Comparison of ENCODE assay signal across 8 cellular contexts in genomic region chr17:35578195-35578928, GRCh38. TPM values are rescaled to one million over a fixed set of nuclear protein-coding genes. Genes with fewer than 3 reads are reported as not detected.
DNase-seq lines count a peak whose midpoint lies in the region; ATAC-seq, FAIRE-seq and TF ChIP-seq lines count a peak whose summit lies in the region.

Gene PEX12, minus strand, starts transcription at chr17:35578571. Its CDS starts 550 bp downstream, at chr17:35578021.

- H3K27ac ChIP-seq in ACC112 (ENCODE audit: low read depth, low read length) (peak within 1 kb of the TSS; percentile 34), keratinocyte (ENCODE audit: control insufficient read depth, insufficient read depth, low read length) (peak within 1 kb of the TSS; percentile 83)

- H4K20me1 ChIP-seq in keratinocyte (ENCODE audit: control insufficient read depth, extremely low read depth, insufficient read depth, low read length) = no peaks in the 10 kb centered on the region

- H2AFZ ChIP-seq in ACC112 (ENCODE audit: low read length, unreplicated experiment) = peak within 1 kb of the TSS; percentile 89
- H2AFZ ChIP-seq in keratinocyte (ENCODE audit: control insufficient read depth, low read length) = peak within 1 kb of the TSS; percentile 96

- H3K27me3 ChIP-seq in ACC112 (ENCODE audit: insufficient read depth, low read length) (no peaks in the 10 kb centered on the region), keratinocyte (ENCODE audit: control insufficient read depth, extremely low read depth, insufficient read depth, low read length) (no peaks in the 10 kb centered on the region)

- in situ Hi-C loops in GM18951 (cut with MboI; ENCODE audit: low sequenced_read_pairs, unreplicated experiment) = no loop called here

- H3K4me3 ChIP-seq in ACC112 (ENCODE audit: low read depth, low read length) (peak within 1 kb of the TSS; percentile 81), keratinocyte (ENCODE audit: control insufficient read depth in 2 of 3, extremely low read depth in 1 of 3, insufficient read depth in 2 of 3, low read depth in 1 of 3, low read length in 3 of 3) (peak within 1 kb of the TSS; percentile 73 to 97 (median 78))

- peak; percentile 84 for ATAC-seq in HG03280 (IDR thresholded peaks at IDR 0.05; ENCODE audit: unreplicated experiment)

- peak within 1 kb of the TSS; percentile 84 for H3K9ac ChIP-seq in keratinocyte (ENCODE audit: control insufficient read depth, extremely low read depth, insufficient read depth, low read length)

- peak; percentile 87 for TF ChIP-seq POLR2A in GM18951 (IDR thresholded peaks at IDR 0.05; ENCODE audit: extremely low read depth, insufficient read depth, insufficient read length)

- FAIRE-seq in keratinocyte (lab: Jason Lieb, UNC) = peak; percentile 75

- DNase-seq in NCI-H345 treated with DMSO at 0.1 percent for 48 hours (lab: John Stamatoyannopoulos, UW; ENCODE audit: unreplicated experiment) = peak; percentile 82
- peak; percentile 83 for DNase-seq in activated CD4-positive, CD25-positive, alpha-beta regulatory T cell treated with anti-CD3 and anti-CD28 coated beads, Interleukin-2, amount 50 U/mL, for 16 hours (ENCODE audit: low read depth, low spot score)
- DNase-seq in cerebellar nuclear complex (lab: John Stamatoyannopoulos, UW) = peak; percentile 56 to 88
- no peak for DNase-seq in keratinocyte (ENCODE audit: low read depth, low spot score)
- peak; percentile 76 to 79 (median 78) for DNase-seq in stimulated activated CD4-positive, alpha-beta T cell treated with anti-CD3 and anti-CD28 coated beads, Interleukin-12 subunit alpha, Interleukin-12 subunit beta, amount 100 ng/mL, for 48 hours (ENCODE audit: low read depth in 2 of 3, low spot score in 1 of 3)

- H3K36me3 ChIP-seq in ACC112 (ENCODE audit: insufficient read depth, low read length) (peaks cover 5% of the 10 kb centered on the region; the same call in 1 of the 2 replicates), keratinocyte (ENCODE audit: control insufficient read depth in 2 of 2, extremely low read depth in 1 of 2, insufficient read depth in 2 of 2, low read length in 2 of 2) (peaks cover 4 to 6% of the 10 kb centered on the region in 2 experiments)

- H3K79me2 ChIP-seq in ACC112 (ENCODE audit: control insufficient read depth, insufficient read depth, low read length, unreplicated experiment) (peaks cover 9% of the 10 kb centered on the region), keratinocyte (ENCODE audit: control insufficient read depth, insufficient read depth, low read length) (peaks cover 3% of the 10 kb centered on the region)

- H3K4me2 ChIP-seq in keratinocyte (ENCODE audit: control insufficient read depth, extremely low read depth, insufficient read depth, low read depth, low read length) = peak within 1 kb of the TSS; percentile 88

- H3K9me3 ChIP-seq in keratinocyte (ENCODE audit: control insufficient read depth, low read depth, low read length) = no peaks in the 10 kb centered on the region

- dilution Hi-C loops in keratinocyte (cut with MboI; ENCODE audit: extremely low pct_ligation_motif_present, low sequenced_read_pairs) = no loop called here

- no peaks in the 10 kb centered on the region for H3K9me1 ChIP-seq in keratinocyte (ENCODE audit: control insufficient read depth, extremely low read depth, insufficient read depth, low read length)

- H3K4me1 ChIP-seq in ACC112 (ENCODE audit: control insufficient read depth, insufficient read depth, low read length, unreplicated experiment) (peaks cover 18% of the 10 kb centered on the region), keratinocyte (ENCODE audit: control insufficient read depth, extremely low read depth, insufficient read depth, low read length) (peaks cover 12% of the 10 kb centered on the region)

- TF ChIP-seq CTCF in keratinocyte (optimal IDR thresholded peaks at IDR 0.05 in 1 of 3, IDR thresholded peaks at IDR 0.05 in 1 of 3, conservative IDR thresholded peaks at IDR 0.05 in 1 of 3; ENCODE audit: extremely low read depth in 1 of 3, insufficient read depth in 2 of 3, low read length in 3 of 3) = no peak

RNA-seq across cellular contexts. Expression of gene PEX12, which starts in this region (rescaled TPM):
- 6.4 to 7.7 TPM (median 6.9 TPM) in 3 replicates for polyA plus RNA-seq in keratinocyte
- polyA plus RNA-seq in keratinocyte (2011; ENCODE audit: low read depth) = 4.7 TPM
- polyA plus RNA-seq in keratinocyte (2011; cell fraction: cytosol; rRNA removed) = 3.0 and 5.2 TPM in 2 replicates
- polyA plus RNA-seq in keratinocyte (2011; cell fraction: nucleus; rRNA removed) = 8.5 and 10.6 TPM in 2 replicates
- 3.9 and 5.2 TPM in 2 replicates for polyA plus RNA-seq in keratinocyte (2012; ENCODE audit: low replicate concordance)
- polyA minus RNA-seq in keratinocyte = 4.3 to 7.0 TPM (median 5.8 TPM) in 3 replicates
- 4.0 TPM for polyA minus RNA-seq in keratinocyte (2011; cell fraction: cytosol; rRNA and poly(A)+ RNA removed)
- polyA minus RNA-seq in keratinocyte (2011; cell fraction: nucleus; rRNA and poly(A)+ RNA removed) = 3.6 and 5.2 TPM in 2 replicates
